8 cellular contexts compared by ENCODE assay signal in genomic region chr12:106957617-106958016, GRCh38. TPM values are rescaled to one million over a fixed set of nuclear protein-coding genes. Genes with fewer than 3 reads are reported as not detected.
DNase-seq lines count a peak whose midpoint lies in the region; ATAC-seq and TF ChIP-seq lines count a peak whose summit lies in the region.

No MANE protein-coding gene starts in this region.

- TF ChIP-seq CTCF in IMR-90 (conservative IDR thresholded peaks at IDR 0.05; ENCODE audit: low read depth, low read length) (no peak), MCF 10A (IDR thresholded peaks at IDR 0.05; ENCODE audit: unreplicated experiment) (no peak)

- dilution Hi-C loops in IMR-90 (cut with HindIII; ENCODE audit: low sequenced_read_pairs, unreplicated experiment): no loop called here

- CTCF ChIA-PET in IMR-90 (lab: Yijun Ruan, JAX) (interaction anchor here (0.5 kb wide), 1 partner anchor 890 kb away, joined by 3 read pairs; no protein-coding TSS in a partner anchor), MCF 10A (lab: Yijun Ruan, JAX) (no interaction called here)

- intact Hi-C loops in IMR-90 (cut with micrococcal nuclease) (loop anchor here (2.0 kb wide), 1 partner anchor 15 kb away; no protein-coding TSS in a partner anchor), MCF 10A (cut with micrococcal nuclease) (loop anchor here (5.0 kb wide), 1 partner anchor 560 kb away; no protein-coding TSS in a partner anchor)

- peak overlapping the region; percentile 19 for H2BK5ac ChIP-seq in IMR-90 (ENCODE audit: low read depth, low read length, poor library complexity, severe bottlenecking)

- no peak for TF ChIP-seq RAD21 in IMR-90 (IDR thresholded peaks at IDR 0.05; ENCODE audit: low read length)

- peak overlapping the region; percentile 95 for H3K4me3 Mint-ChIP-seq in MCF 10A (ENCODE audit: unreplicated experiment)
- peak overlapping the region; percentile 94 to 100 (median 98) for H3K4me3 Mint-ChIP-seq in naive thymus-derived CD8-positive, alpha-beta T cell

- H3K4me2 ChIP-seq in BLaER1 treated with 17β-estradiol and CSF1 and Interleukin-3, amounts not matched to agents 10 nM and 100 nM: peak overlapping the region; percentile 64 to 93 (median 88)
- H3K4me2 ChIP-seq in IMR-90 (ENCODE audit: low read depth, low read length): peak overlapping the region; percentile 96

- H3K27me3 ChIP-seq in BLaER1 treated with 17β-estradiol and CSF1 and Interleukin-3, amounts not matched to agents 10 nM and 100 nM: no peaks in the 10 kb centered on the region
- H3K27me3 ChIP-seq in IMR-90 (ENCODE audit: control insufficient read depth, insufficient read depth, low read length): no peaks in the 10 kb centered on the region

- no peak for TF ChIP-seq POLR2A in IMR-90 (IDR thresholded peaks at IDR 0.05; ENCODE audit: low read depth, low read length)

- DNase-seq in IMR-90 (no peak), MCF 10A (ENCODE audit: unreplicated experiment) (no peak), NCI-H1092 (lab: John Stamatoyannopoulos, UW) (no peak)
- no peak for DNase-seq in naive thymus-derived CD8-positive, alpha-beta T cell
- DNase-seq in activated CD4-positive, CD25-positive, alpha-beta regulatory T cell (lab: John Stamatoyannopoulos, UW): no peak

- POLR2A ChIA-PET in IMR-90 (lab: Charles Lee; ENCODE audit: unreplicated experiment) (interaction anchor here (0.6 to 0.7 kb wide), 2 partner anchors 26 to 698 kb away, joined by 3 read pairs; no protein-coding TSS in a partner anchor), MCF 10A (lab: Yijun Ruan, JAX) (interaction anchor here (0.6 to 2.2 kb wide), 7 partner anchors 9 to 136 kb away, joined by 3 to 8 read pairs (median 4); partner anchors contain the start of genes CRY1 and MTERF2)
- POLR2A ChIA-PET in naive thymus-derived CD8-positive, alpha-beta T cell (lab: Charles Lee): interaction anchor here (1.2 kb wide), 1 partner anchor 29 kb away, joined by 5 read pairs; the partner anchor contains the start of gene MTERF2

- no peak overlapping the region for H4K5ac ChIP-seq in IMR-90 (ENCODE audit: low read depth, low read length)

- BruUV-seq in IMR-90 (replicated peaks; lab: Mats Ljungman, UMichigan): TSS peak; percentile 46
- BruUV-seq in MCF 10A (replicated peaks; lab: Mats Ljungman, UMichigan): no TSS peak

- H3K23ac ChIP-seq in IMR-90 (ENCODE audit: low read depth, low read length): peak overlapping the region; percentile 79; the same call in 1 of the 2 replicates

- WGBS in IMR-90 (ENCODE audit: extremely low coverage in 2 of 2, insufficient read length in 1 of 2), 2 experiments: no CpG with 5 or more reads among the region's 1 CpG

- peaks cover 0 to 50% (median 20%) of the 10 kb centered on the region in 11 experiments; a peak in 12 of 22 replicates for H4K20me1 ChIP-seq in BLaER1 treated with 17β-estradiol and CSF1 and Interleukin-3, amounts not matched to agents 10 nM and 100 nM
- peaks cover 49% of the 10 kb centered on the region for H4K20me1 ChIP-seq in IMR-90 (ENCODE audit: insufficient read depth, low read length)

- H3K79me1 ChIP-seq in IMR-90 (ENCODE audit: low read depth in 1 of 2, low read length in 2 of 2): peaks cover 8 to 37% of the 10 kb centered on the region in 2 experiments

- no peak overlapping the region for H3K56ac ChIP-seq in IMR-90 (ENCODE audit: extremely low read depth, insufficient read depth, low read length)

- peak overlapping the region; percentile 91 to 96 (median 93); a peak in 21 of 22 replicates for H3K9ac ChIP-seq in BLaER1 treated with 17β-estradiol and CSF1 and Interleukin-3, amounts not matched to agents 10 nM and 100 nM
- H3K9ac ChIP-seq in IMR-90 (ENCODE audit: low read depth, low read length): peak overlapping the region; percentile 94

- no peak overlapping the region for H2BK120ac ChIP-seq in IMR-90 (ENCODE audit: low read depth, low read length)

- H3K14ac ChIP-seq in IMR-90 (replicated peaks; ENCODE audit: low read depth, low read length): no peak overlapping the region; the same call in 1 of the 2 replicates

- H3K4me1 ChIP-seq in BLaER1 treated with 17β-estradiol and CSF1 and Interleukin-3, amounts not matched to agents 10 nM and 100 nM: peaks cover 24 to 36% (median 31%) of the 10 kb centered on the region in 10 experiments
- peaks cover 8% of the 10 kb centered on the region for H3K4me1 ChIP-seq in IMR-90 (ENCODE audit: control insufficient read depth, insufficient read depth, low read length)

- H3K9me1 ChIP-seq in IMR-90 (ENCODE audit: insufficient read depth, low read length): peaks cover 6% of the 10 kb centered on the region; the same call in 1 of the 2 replicates

- H2BK20ac ChIP-seq in IMR-90 (ENCODE audit: low read depth, low read length): no peak overlapping the region

- peaks cover 0 to 7% (median 0%) of the 10 kb centered on the region in 11 experiments; a peak in 8 of 22 replicates for H3K9me3 ChIP-seq in BLaER1 treated with 17β-estradiol and CSF1 and Interleukin-3, amounts not matched to agents 10 nM and 100 nM (replicated peaks in 1 of 11)
- H3K9me3 ChIP-seq in IMR-90 (ENCODE audit: control insufficient read depth, insufficient read depth, low read length): no peaks in the 10 kb centered on the region

- H3K27me3 Mint-ChIP-seq in MCF 10A (ENCODE audit: insufficient read depth, unreplicated experiment): no peaks in the 10 kb centered on the region
- no peaks in the 10 kb centered on the region for H3K27me3 Mint-ChIP-seq in naive thymus-derived CD8-positive, alpha-beta T cell

- no peak overlapping the region for H2AK9ac ChIP-seq in IMR-90 (replicated peaks; ENCODE audit: low read depth, low read length, poor library complexity)

- H3K9me3 Mint-ChIP-seq in MCF 10A (ENCODE audit: unreplicated experiment): no peaks in the 10 kb centered on the region
- H3K9me3 Mint-ChIP-seq in naive thymus-derived CD8-positive, alpha-beta T cell: peaks cover 0 to 2% (median 0%) of the 10 kb centered on the region in 9 donors

- H4K91ac ChIP-seq in IMR-90 (ENCODE audit: insufficient read depth, low read depth, low read length): no peak overlapping the region

- H3K4ac ChIP-seq in IMR-90 (ENCODE audit: low read depth, low read length): no peak overlapping the region

- H3K4me3 ChIP-seq in BLaER1 treated with 17β-estradiol and CSF1 and Interleukin-3, amounts not matched to agents 10 nM and 100 nM: peak overlapping the region; percentile 87 to 95 (median 92)
- peak overlapping the region; percentile 85 for H3K4me3 ChIP-seq in IMR-90 (ENCODE audit: insufficient read depth, low read depth, low read length)

- ATAC-seq in IMR-90 (ENCODE audit: low read depth): no peak
- no peak for ATAC-seq in naive thymus-derived CD8-positive, alpha-beta T cell
- ATAC-seq in GM18909 (IDR thresholded peaks at IDR 0.05; ENCODE audit: poor library complexity, unreplicated experiment): no peak
- ATAC-seq in GM18502 (IDR thresholded peaks at IDR 0.05; ENCODE audit: poor library complexity, unreplicated experiment): no peak

- H3K18ac ChIP-seq in IMR-90 (ENCODE audit: low read depth, low read length): no peak overlapping the region

- in situ Hi-C loops in IMR-90 (cut with MboI; ENCODE audit: low sequenced_read_pairs): no loop called here

- peaks cover 19% of the 10 kb centered on the region for H3K36me3 Mint-ChIP-seq in MCF 10A (ENCODE audit: insufficient read depth, unreplicated experiment)
- peaks cover 0 to 14% (median 0%) of the 10 kb centered on the region in 3 donors for H3K36me3 Mint-ChIP-seq in naive thymus-derived CD8-positive, alpha-beta T cell

- H2AK5ac ChIP-seq in IMR-90 (ENCODE audit: low read depth, low read length): no peak overlapping the region

- H3K4me1 Mint-ChIP-seq in MCF 10A (ENCODE audit: insufficient read depth, unreplicated experiment): peaks cover 23% of the 10 kb centered on the region
- peaks cover 25 to 50% (median 43%) of the 10 kb centered on the region in 4 donors for H3K4me1 Mint-ChIP-seq in naive thymus-derived CD8-positive, alpha-beta T cell

- H2BK15ac ChIP-seq in IMR-90 (ENCODE audit: low read depth, low read length): no peak overlapping the region

- H4K8ac ChIP-seq in IMR-90 (ENCODE audit: low read depth in 2 of 2, low read length in 2 of 2): no peak overlapping the region

- H3K27ac ChIP-seq in BLaER1 treated with 17β-estradiol and CSF1 and Interleukin-3, amounts not matched to agents 10 nM and 100 nM: peak overlapping the region in 10 of 11 experiments; percentile 80 to 95 (median 90); a peak in 21 of 22 replicates
- H3K27ac ChIP-seq in IMR-90 (ENCODE audit: insufficient read depth, low read length): no peak overlapping the region

- H3K27ac Mint-ChIP-seq in MCF 10A (ENCODE audit: low read depth, unreplicated experiment): peak overlapping the region; percentile 95
- H3K27ac Mint-ChIP-seq in naive thymus-derived CD8-positive, alpha-beta T cell: peak overlapping the region; percentile 93 to 98 (median 96)

- H3K36me3 ChIP-seq in BLaER1 treated with 17β-estradiol and CSF1 and Interleukin-3, amounts not matched to agents 10 nM and 100 nM: peaks cover 7 to 37% (median 20%) of the 10 kb centered on the region in 11 experiments; a peak in 19 of 22 replicates
- peaks cover 10% of the 10 kb centered on the region for H3K36me3 ChIP-seq in IMR-90 (ENCODE audit: control insufficient read depth, insufficient read depth, low read length)

- H2AFZ ChIP-seq in IMR-90 (replicated peaks; ENCODE audit: low read length, poor library complexity): no peak overlapping the region

TF ChIP-seq in IMR-90, 13 proteins besides CTCF, POLR2A, EP300 and RAD21 (continues in another document):
- TF ChIP-seq SMC3 (IDR thresholded peaks at IDR 0.05; ENCODE audit: low read depth, low read length) (no peak), BHLHE40 (IDR thresholded peaks at IDR 0.05; ENCODE audit: low read depth, low read length) (no peak), MXI1 (IDR thresholded peaks at IDR 0.05; ENCODE audit: borderline replicate concordance, low read depth, low read length) (no peak), RCOR1 (IDR thresholded peaks at IDR 0.05; ENCODE audit: insufficient replicate concordance, low read length) (no peak), CEBPB (IDR thresholded peaks at IDR 0.05; ENCODE audit: low read depth, low read length) (no peak), MAFK (IDR thresholded peaks at IDR 0.05; ENCODE audit: low read depth, low read length) (no peak), FOS (IDR thresholded peaks at IDR 0.05; ENCODE audit: low read depth, low read length) (no peak)

RNA-seq across cellular contexts. Expression of gene TMEM263, which starts 1.9 kb away (rescaled TPM):
- 99.7 and 154 TPM in 2 replicates for total RNA-seq in IMR-90 (2012; rRNA removed)
- polyA plus RNA-seq in IMR-90 (2012; rRNA removed): 43.1 and 47.9 TPM in 2 replicates
- 15.0 and 17.6 TPM in 2 replicates for polyA plus RNA-seq in IMR-90 (2012; cell fraction: cytosol; rRNA removed)
- polyA plus RNA-seq in IMR-90 (2012; cell fraction: nucleus; rRNA removed; ENCODE audit: low replicate concordance): 7.6 and 59.5 TPM in 2 replicates
- total RNA-seq in MCF 10A (2022): 60.1 and 68.4 TPM in 2 replicates
- total RNA-seq in naive thymus-derived CD8-positive, alpha-beta T cell: 10 to 100 TPM; 47.2 to 53.1 TPM
- 10 to 100 TPM; 38.7 to 54.7 (median 38.9) TPM for polyA plus RNA-seq in naive thymus-derived CD8-positive, alpha-beta T cell

RNA-seq across cellular contexts. Expression of gene MTERF2, which starts 29.3 kb away (rescaled TPM):
- total RNA-seq in IMR-90 (2012; rRNA removed) (3.0 and 3.3 TPM in 2 replicates), MCF 10A (2022) (7.6 and 9.3 TPM in 2 replicates)
- polyA plus RNA-seq in IMR-90 (2012; rRNA removed): 2.6 and 3.8 TPM in 2 replicates
- 0.56 and 1.6 TPM in 2 replicates for polyA plus RNA-seq in IMR-90 (2012; cell fraction: cytosol; rRNA removed)
- polyA plus RNA-seq in IMR-90 (2012; cell fraction: nucleus; rRNA removed; ENCODE audit: low replicate concordance): 2.3 and 12.8 TPM in 2 replicates
- total RNA-seq in naive thymus-derived CD8-positive, alpha-beta T cell: 10 to 100 TPM; 13.1 to 14.3 TPM
- 1 to 10 TPM; 4.4 to 9.3 (median 8.5) TPM for polyA plus RNA-seq in naive thymus-derived CD8-positive, alpha-beta T cell
